ENCODE assay signal across 12 cellular contexts in the genomic region with DNA sequence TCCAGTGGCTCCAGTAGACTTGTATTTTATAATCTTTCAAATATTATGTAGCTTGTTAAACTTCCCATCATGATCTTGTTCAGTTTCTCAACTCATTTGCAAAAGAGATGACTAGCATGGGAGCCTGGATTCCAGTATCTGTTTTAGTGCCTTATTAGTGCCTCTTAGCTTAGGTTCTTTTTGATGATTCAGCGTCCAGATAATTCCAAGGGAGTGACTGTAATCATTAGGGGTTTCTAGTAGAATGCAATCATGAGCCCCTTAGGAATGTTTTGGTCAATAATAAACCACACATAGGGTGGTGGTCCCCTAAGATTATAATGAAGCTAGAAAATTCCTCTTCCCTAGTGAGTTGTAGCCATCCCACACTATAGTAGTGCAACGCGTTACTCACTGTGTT. TPM values are rescaled to one million over a fixed set of nuclear protein-coding genes. Genes with fewer than 3 reads are reported as not detected.
A peak's percentile ranks its signal among the peaks of the same experiment; 100 is the strongest.
DNase-seq lines count a peak whose midpoint lies in the region; ATAC-seq and TF ChIP-seq lines count a peak whose summit lies in the region.
"Had no signal": no experiment of that assay in that cellular context is flagged by ENCODE, and none has a peak within 500 bp of the region (broad histone marks: within the 10 kb centered on the region; RNA-seq: fewer than 3 reads in every experiment).

No MANE protein-coding gene starts in this region.

- ATAC-seq in GM19452 (IDR thresholded peaks at IDR 0.05; ENCODE audit: unreplicated experiment): no peak
- ATAC-seq: activated CD4-positive, CD25-positive, alpha-beta regulatory T cell treated with anti-CD3 and anti-CD28 coated beads, Interleukin-2, amount 50 U/mL, for 24 hours had no signal

- no peak for TF ChIP-seq CTCF in OCI-LY3 (IDR thresholded peaks at IDR 0.05; ENCODE audit: low read depth, low read length)
- TF ChIP-seq CTCF in epithelial cell of esophagus (IDR thresholded peaks at IDR 0.05; ENCODE audit: insufficient read depth, low read depth, low read length, missing control alignments): no peak
- no peak for TF ChIP-seq CTCF in osteocyte (IDR thresholded peaks at IDR 0.05)

- POLR2A ChIA-PET in CD4-positive, alpha-beta memory T cell (lab: Charles Lee; ENCODE audit: partially characterized antibody): no interaction called here

- no peak overlapping the region for H3K9ac ChIP-seq in OCI-LY3 (ENCODE audit: low read length)

- no peaks in the 10 kb centered on the region for H3K27me3 ChIP-seq in OCI-LY3 (ENCODE audit: low read depth, low read length)
- H3K27me3 ChIP-seq in CD4-positive, alpha-beta memory T cell (ENCODE audit: insufficient read depth, low read length): no peaks in the 10 kb centered on the region

- no peak overlapping the region for H2AFZ ChIP-seq in OCI-LY3 (ENCODE audit: low read depth, low read length)

- intact Hi-C loops in CD4-positive, alpha-beta memory T cell (cut with micrococcal nuclease): no loop called here

- H3K4me2 ChIP-seq in OCI-LY3 (ENCODE audit: low read length): 0 out of 2 replicates have a peak overlapping the region, but pooled peaks have one; percentile 1

- H3K27me3 Mint-ChIP-seq in osteocyte (ENCODE audit: unreplicated experiment): no peaks in the 10 kb centered on the region
- no peaks in the 10 kb centered on the region for H3K27me3 Mint-ChIP-seq in CD4-positive, alpha-beta memory T cell

- H3K36me3 ChIP-seq in OCI-LY3 (replicated peaks; ENCODE audit: low read depth, low read length): no peaks in the 10 kb centered on the region
- H3K36me3 ChIP-seq in CD4-positive, alpha-beta memory T cell (ENCODE audit: insufficient read depth, low read length): no peaks in the 10 kb centered on the region

- peaks cover 100% of the 10 kb centered on the region for H3K79me2 ChIP-seq in OCI-LY3 (ENCODE audit: low read length)

- H3K4me3 Mint-ChIP-seq in osteocyte (ENCODE audit: unreplicated experiment): no peak overlapping the region
- no peak overlapping the region for H3K4me3 Mint-ChIP-seq in CD4-positive, alpha-beta memory T cell

- H3K4me3 ChIP-seq in OCI-LY3 (ENCODE audit: low read length) (no peak overlapping the region), epithelial cell of esophagus (ENCODE audit: low read length) (no peak overlapping the region)
- no peak overlapping the region for H3K4me3 ChIP-seq in CD4-positive, alpha-beta memory T cell (ENCODE audit: low read length in 2 of 2)

- H3K9me3 Mint-ChIP-seq in osteocyte (ENCODE audit: unreplicated experiment): no peaks in the 10 kb centered on the region
- H3K9me3 Mint-ChIP-seq in CD4-positive, alpha-beta memory T cell: peaks cover 0 to 1% (median 0%) of the 10 kb centered on the region in 8 donors

- H4K20me1 ChIP-seq in OCI-LY3 (ENCODE audit: insufficient read depth, low read length): peaks cover 93% of the 10 kb centered on the region

- DNase-seq in EL (peak; percentile 93), epithelial cell of esophagus (ENCODE audit: low read depth) (peak; percentile 87), osteocyte (ENCODE audit: extremely low spot score, unreplicated experiment) (no peak), NCI-H1694 (lab: John Stamatoyannopoulos, UW) (no peak), NK-92 (lab: John Stamatoyannopoulos, UW; ENCODE audit: unreplicated experiment) (no peak)
- DNase-seq in CD4-positive, alpha-beta memory T cell: no peak
- DNase-seq: effector CD4-positive, alpha-beta T cell; GOT3; NCI-H1417 treated with DMSO at 0.1 percent for 48 hours had no signal

- CTCF ChIA-PET in CD4-positive, alpha-beta memory T cell (lab: Charles Lee; ENCODE audit: partially characterized antibody): interaction anchor here (1.5 kb wide), 1 partner anchor 71 kb away, joined by 6 read pairs; no protein-coding TSS in a partner anchor

- no peak overlapping the region for H3K27ac ChIP-seq in OCI-LY3 (ENCODE audit: low read length)
- no peak overlapping the region for H3K27ac ChIP-seq in CD4-positive, alpha-beta memory T cell (ENCODE audit: low read depth, low read length)

- H3K27ac Mint-ChIP-seq in osteocyte (ENCODE audit: unreplicated experiment): peak overlapping the region; percentile 64
- no peak overlapping the region for H3K27ac Mint-ChIP-seq in CD4-positive, alpha-beta memory T cell

- peaks cover 47% of the 10 kb centered on the region for H3K4me1 Mint-ChIP-seq in osteocyte (ENCODE audit: unreplicated experiment)
- H3K4me1 Mint-ChIP-seq in CD4-positive, alpha-beta memory T cell: peaks cover 42 to 63% (median 52%) of the 10 kb centered on the region in 4 donors

- H3K4me1 ChIP-seq in OCI-LY3 (ENCODE audit: low read length): peaks cover 37% of the 10 kb centered on the region
- peaks cover 50% of the 10 kb centered on the region for H3K4me1 ChIP-seq in CD4-positive, alpha-beta memory T cell (ENCODE audit: insufficient read depth, low read length)

- H3K9me3 ChIP-seq in OCI-LY3 (ENCODE audit: insufficient read depth, low read length): no peaks in the 10 kb centered on the region
- no peaks in the 10 kb centered on the region for H3K9me3 ChIP-seq in CD4-positive, alpha-beta memory T cell (ENCODE audit: control insufficient read depth in 1 of 2, low read length in 2 of 2)

- H3K36me3 Mint-ChIP-seq in osteocyte (ENCODE audit: unreplicated experiment): no peaks in the 10 kb centered on the region
- no peaks in the 10 kb centered on the region for H3K36me3 Mint-ChIP-seq in CD4-positive, alpha-beta memory T cell

RNA-seq across cellular contexts. Expression of a gene that starts 7.0 kb away (rescaled TPM):
- total RNA-seq in osteocyte: 17.6 and 18.1 TPM in 2 replicates
- total RNA-seq in CD4-positive, alpha-beta memory T cell: 10 to 100 TPM; 25.7 to 25.8 TPM
- 1 to 10 TPM; 3.5 to 8.4 TPM for polyA plus RNA-seq in CD4-positive, alpha-beta memory T cell

Comparison
In these comparisons a context has a peak if more than half of its experiments do, and no peak if none do; other contexts are left out.
1. DNase-seq: peak in EL (single experiment) and epithelial cell of esophagus (single experiment); none in osteocyte (single experiment), NCI-H1694 (single experiment), NK-92 (single experiment) and CD4-positive, alpha-beta memory T cell (0 of 5).